ENCODE assay signal across 9 cellular contexts in genomic region chr14:60250318-60251035, GRCh38. TPM values are rescaled to one million over a fixed set of nuclear protein-coding genes. Genes with fewer than 3 reads are reported as not detected.
A peak's percentile ranks its signal among the peaks of the same experiment; 100 is the strongest.
DNase-seq lines count a peak whose midpoint lies in the region; ATAC-seq, FAIRE-seq and TF ChIP-seq lines count a peak whose summit lies in the region.
"Had no signal": no experiment of that assay in that cellular context is flagged by ENCODE, and none has a peak within 500 bp of the region (broad histone marks: within the 10 kb centered on the region; RNA-seq: fewer than 3 reads in every experiment).

No MANE protein-coding gene starts in this region.

- TSS peak; percentile 37 for BruUV-seq in K562 (replicated peaks; lab: Mats Ljungman, UMichigan)

- in situ Hi-C loops in K562 (cut with MboI) (no loop called here), transverse colon (cut with MboI; ENCODE audit: low pct_ligation_motif_present in 1 of 4, low pct_unique_long_range_greater_than_20kb in 1 of 4, low sequenced_read_pairs in 3 of 4) (no loop called here)

- POLR2A ChIA-PET in K562 (lab: Yijun Ruan, JAX) = interaction anchor here (0.7 kb wide), 2 partner anchors 338 to 1074 kb away, joined by 3 read pairs; no protein-coding TSS in a partner anchor

- peak; percentile 33 for DNase-seq in DMS53 (lab: John Stamatoyannopoulos, UW)
- DNase-seq in DMS53 treated with DMSO at 0.1 percent for 48 hours (lab: John Stamatoyannopoulos, UW; ENCODE audit: unreplicated experiment) = no peak
- no peak for DNase-seq in LNCaP clone FGC (ENCODE audit: low read depth)
- DNase-seq in K562 (ENCODE audit: extremely low read depth in 1 of 4, low spot score in 3 of 4) = peak in 1 of 4 experiments; percentile 40
- DNase-seq in lower leg skin (ENCODE audit: low spot score in 2 of 2) = no peak
- peak; percentile 26 for DNase-seq in transverse colon
- no peak for DNase-seq in mucosa of gallbladder (ENCODE audit: low spot score)

- CTCF ChIA-PET in K562 (lab: Yijun Ruan, JAX; ENCODE audit: low intra/inter-chr PET ratio) = no interaction called here

- no peak for TF ChIP-seq RAD21 in K562 (CRISPR knock-in tag; conservative IDR thresholded peaks at IDR 0.05 in 1 of 2, IDR thresholded peaks at IDR 0.05 in 1 of 2)

- H3K79me2 ChIP-seq in K562 (ENCODE audit: control insufficient read depth, insufficient read depth, low read length) = peaks cover 63% of the 10 kb centered on the region

- H3K9me1 ChIP-seq in K562 (ENCODE audit: control insufficient read depth, insufficient read depth, low read length) = peaks cover 2% of the 10 kb centered on the region

- intact Hi-C loops in K562 (cut with micrococcal nuclease) = loop anchor here (10.0 kb wide), 1 partner anchor 234 kb away; the partner anchor contains the start of gene C14orf39
- intact Hi-C loops in lower leg skin (cut with DNase I; ENCODE audit: low total_unique reads) = no loop called here
- intact Hi-C loops in transverse colon (cut with DNase I; ENCODE audit: low total_unique reads) = no loop called here

- ATAC-seq in K562 (peak; percentile 2; the same call in 1 of the 3 replicates), HG03457 (IDR thresholded peaks at IDR 0.05; ENCODE audit: unreplicated experiment) (no peak)

- H3K36me3 ChIP-seq in K562 (ENCODE audit: control insufficient read depth, insufficient read depth, low read length) = peaks cover 4% of the 10 kb centered on the region; the same call in 1 of the 3 replicates
- H3K36me3 ChIP-seq in transverse colon = no peaks in the 10 kb centered on the region

- peak overlapping the region; percentile 72 for H3K4me2 ChIP-seq in K562 (ENCODE audit: insufficient read depth, low read length)

- TF ChIP-seq POLR2A in K562 (conservative IDR thresholded peaks at IDR 0.05) (no peak), lower leg skin (IDR thresholded peaks at IDR 0.05) (no peak), transverse colon (IDR thresholded peaks at IDR 0.05) (no peak)

- TF ChIP-seq EP300 in K562 (IDR thresholded peaks at IDR 0.05; ENCODE audit: low read length) (no peak), transverse colon (IDR thresholded peaks at IDR 0.05; ENCODE audit: low read depth) (no peak)

- H3K27me3 ChIP-seq in K562 (ENCODE audit: control insufficient read depth in 2 of 2, insufficient read depth in 2 of 2, low read length in 2 of 2) = no peaks in the 10 kb centered on the region
- H3K27me3 ChIP-seq in transverse colon = no peaks in the 10 kb centered on the region

- 0% methylated on average over 6 of the region's 6 CpGs for WGBS in K562 (ENCODE audit: insufficient coverage, low coverage, missing lambda C conversion rate)
- WGBS in lower leg skin, 2 donors = 23 to 25% methylated on average over 6 of the region's 6 CpGs
- WGBS in transverse colon (ENCODE audit: low coverage in 1 of 2), 2 donors = 20 to 21% methylated on average over 6 of the region's 6 CpGs

- peak overlapping the region; percentile 78 for H3K4me3 ChIP-seq in LNCaP clone FGC (ENCODE audit: low read depth, low read length)
- H3K4me3 ChIP-seq in K562 = peak overlapping the region; percentile 66
- peak overlapping the region; percentile 85 for H3K4me3 ChIP-seq in lower leg skin (ENCODE audit: low read depth, poor library complexity, severe bottlenecking)
- peak overlapping the region; percentile 86 to 98 (median 94) for H3K4me3 ChIP-seq in transverse colon

- peak overlapping the region; percentile 77 for H3K27ac ChIP-seq in K562 (ENCODE audit: extremely low read depth, low read depth, low read length)
- H3K27ac ChIP-seq in transverse colon = peak overlapping the region; percentile 97 to 100 (median 98)

- no peaks in the 10 kb centered on the region; the same call in 1 of the 2 replicates for H4K20me1 ChIP-seq in K562 (replicated peaks; ENCODE audit: control insufficient read depth, insufficient read depth, low read length)

- H2AFZ ChIP-seq in K562 (ENCODE audit: low read depth, low read length) = peak overlapping the region; percentile 22; the same call in 1 of the 2 replicates

- peak overlapping the region; percentile 73 to 92 for H3K9ac ChIP-seq in K562 (ENCODE audit: insufficient read depth in 1 of 2, low read depth in 2 of 2, low read length in 2 of 2)

- H3K9me3 ChIP-seq in K562 (replicated peaks; ENCODE audit: control insufficient read depth, insufficient read depth, low read depth, low read length) = no peaks in the 10 kb centered on the region
- H3K9me3 ChIP-seq in transverse colon = no peaks in the 10 kb centered on the region

- no peak for TF ChIP-seq CTCF in LNCaP clone FGC (IDR thresholded peaks at IDR 0.05; ENCODE audit: control insufficient read depth, extremely low read depth, insufficient read depth)
- TF ChIP-seq CTCF in K562 (IDR thresholded peaks at IDR 0.05 in 2 of 3, conservative IDR thresholded peaks at IDR 0.05 in 1 of 3; ENCODE audit: insufficient read depth in 2 of 3, low read depth in 1 of 3, low read length in 3 of 3) = no peak
- TF ChIP-seq CTCF in lower leg skin (IDR thresholded peaks at IDR 0.05) = no peak
- TF ChIP-seq CTCF in transverse colon (IDR thresholded peaks at IDR 0.05) = no peak

- H3K4me1 ChIP-seq in K562 (replicated peaks in 1 of 2; ENCODE audit: control insufficient read depth in 2 of 2, insufficient read depth in 2 of 2, low read length in 2 of 2) (peaks cover 14 to 27% of the 10 kb centered on the region in 2 experiments; a peak in 4 of 5 replicates), transverse colon (peaks cover 19 to 55% (median 49%) of the 10 kb centered on the region in 4 donors)

- peak; percentile 46 for FAIRE-seq in K562 (lab: Jason Lieb, UNC)
- FAIRE-seq: A204.1 had no signal

TF ChIP-seq in K562, 482 proteins besides CTCF, POLR2A, EP300 and RAD21:
- TF ChIP-seq EP400 (IDR thresholded peaks at IDR 0.05) = peak; percentile 22; the same call in 1 of the 2 replicates
- TF ChIP-seq NKRF (IDR thresholded peaks at IDR 0.05; ENCODE audit: borderline replicate concordance) = peak; percentile 52; the same call in 1 of the 2 replicates
- peak in 1 of 2 experiments; percentile 43; a peak in 1 of 4 replicates for TF ChIP-seq MNT (conservative IDR thresholded peaks at IDR 0.05)
- TF ChIP-seq NFATC3 (IDR thresholded peaks at IDR 0.05) = no peak
TF ChIP-seq in K562: peak in this region for 3.

RNA-seq across cellular contexts. Expression of gene PPM1A, which starts 1.5 kb away (rescaled TPM):
- 20.9 and 54.9 TPM in 2 replicates for total RNA-seq in K562 (2011; cell fraction: chromatin; rRNA removed; ENCODE audit: low replicate concordance)
- 2.7 and 4.5 TPM in 2 replicates for total RNA-seq in K562 (2011; cell fraction: nucleolus; rRNA removed)
- total RNA-seq in K562 (2011; cell fraction: nucleoplasm; rRNA removed) = 12.0 and 24.3 TPM in 2 replicates
- total RNA-seq in K562 (2014; rRNA removed) (5.5 and 6.0 TPM in 2 replicates), K562 (2014; rRNA removed; fragmentation: Illumina TruSeq; extraction: Trizol) (16.0 and 22.0 TPM in 2 replicates), K562 (2015; rRNA removed; fragmentation: Illumina TruSeq; extraction: Trizol) (13.7 TPM in 2 replicates), K562 (2021) (19.3 and 23.9 TPM in 2 replicates), lower leg skin (10 to 100 TPM; 36.5 to 48.7 (median 42.8) TPM), transverse colon (100 to 1,000 TPM in 2 of 4 donors, 10 to 100 TPM in 2; 64.0 to 146 (median 93.2) TPM), mucosa of gallbladder (62.9 TPM)
- polyA plus RNA-seq in K562 (2011; rRNA removed) (13.5 and 21.4 TPM in 2 replicates), K562 (2014; fragmentation: Illumina TruSeq; extraction: Trizol) (15.2 and 19.4 TPM in 2 replicates), K562 (2014; fragmentation: Nextera tagmentation; extraction: Ambion mirVana) (10 to 100 TPM; 10.1 to 13.6 TPM), K562 (2014; rRNA removed) (8.8 and 16.9 TPM in 2 replicates)
- polyA plus RNA-seq in K562 (2011; cell fraction: cytosol; rRNA removed) = 2.8 and 9.5 TPM in 2 replicates
- 16.6 and 22.1 TPM in 2 replicates for polyA plus RNA-seq in K562 (2011; cell fraction: nucleus; rRNA removed)
- 12.5 and 16.4 TPM in 2 replicates for polyA plus RNA-seq in K562 (2012)
- 97.2 and 107 TPM in 2 replicates for polyA minus RNA-seq in K562 (2011; rRNA and poly(A)+ RNA removed)
- polyA minus RNA-seq in K562 (2011; cell fraction: cytosol; rRNA and poly(A)+ RNA removed) = 14.7 and 24.0 TPM in 2 replicates
- polyA minus RNA-seq in K562 (2011; cell fraction: nucleus; rRNA and poly(A)+ RNA removed) = 12.5 and 24.0 TPM in 2 replicates

Comparison
In these comparisons a context has a peak if more than half of its experiments do, and no peak if none do; other contexts are left out.
1. DNase-seq: peak in DMS53 (single experiment) and transverse colon (single experiment); none in DMS53 treated with DMSO at 0.1 percent for 48 hours (single experiment), LNCaP clone FGC (single experiment), lower leg skin (0 of 2) and mucosa of gallbladder (single experiment).
2. Peak in every context shown above with its lines, with median percentiles within 50 percentile points of each other: H3K4me3 ChIP-seq.